8 cellular contexts compared by ENCODE assay signal in genomic region chr5:52786937-52787599, GRCh38. TPM values are rescaled to one million over a fixed set of nuclear protein-coding genes. Genes with fewer than 3 reads are reported as not detected.
DNase-seq lines count a peak whose midpoint lies in the region; ATAC-seq and TF ChIP-seq lines count a peak whose summit lies in the region.

No MANE protein-coding gene starts in this region.

- H3K27me3 ChIP-seq in CD4-positive, CD25-positive, alpha-beta regulatory T cell (ENCODE audit: control insufficient read depth, insufficient read depth, low read length), result peaks cover 47% of the 10 kb centered on the region
- no peaks in the 10 kb centered on the region for H3K27me3 ChIP-seq in thyroid gland

- DNase-seq in CD4-positive, CD25-positive, alpha-beta regulatory T cell, result peak in 2 of 3 donors; percentile 47 to 53
- DNase-seq in NCI-H748 treated with DMSO at 0.1 percent for 48 hours (lab: John Stamatoyannopoulos, UW), result peak; percentile 67
- peak; percentile 46 for DNase-seq in left kidney (ENCODE audit: low read depth, low spot score)
- peak; percentile 68 to 71 for DNase-seq in thyroid gland
- no peak for DNase-seq in NCI-H446 (lab: John Stamatoyannopoulos, UW)

- H3K27ac ChIP-seq in CD4-positive, CD25-positive, alpha-beta regulatory T cell (ENCODE audit: insufficient read depth, low read length, poor library complexity, severe bottlenecking), result no peak overlapping the region
- H3K27ac ChIP-seq in thyroid gland, result peak overlapping the region; percentile 82 to 94 (median 91)

- peak overlapping the region; percentile 77 for H3K4me3 ChIP-seq in CD4-positive, CD25-positive, alpha-beta regulatory T cell (ENCODE audit: low read depth, low read length)
- peak overlapping the region; percentile 42 to 78 (median 66) for H3K4me3 ChIP-seq in thyroid gland (replicated peaks in 1 of 3)

- intact Hi-C loops in thyroid gland (cut with DNase I), result loop anchor here (10.0 kb wide), 1 partner anchor 78 kb away; no protein-coding TSS in a partner anchor

- H3K36me3 ChIP-seq in CD4-positive, CD25-positive, alpha-beta regulatory T cell (ENCODE audit: control insufficient read depth, insufficient read depth, low read length), result no peaks in the 10 kb centered on the region
- H3K36me3 ChIP-seq in thyroid gland, result no peaks in the 10 kb centered on the region

- H3K4me1 Mint-ChIP-seq in CD4-positive, CD25-positive, alpha-beta regulatory T cell, result peaks cover 0 to 17% (median 8%) of the 10 kb centered on the region in 4 donors
- H3K4me1 Mint-ChIP-seq in brain, result peaks cover 26% of the 10 kb centered on the region

- TF ChIP-seq POLR2A in thyroid gland (IDR thresholded peaks at IDR 0.05), result no peak

- TF ChIP-seq CTCF in brain (conservative IDR thresholded peaks at IDR 0.05), result peak in 1 of 2 experiments; percentile 18
- TF ChIP-seq CTCF in thyroid gland (IDR thresholded peaks at IDR 0.05), result peak in 4 of 6 experiments; percentile 41 to 87 (median 74)

- H3K4me3 Mint-ChIP-seq in CD4-positive, CD25-positive, alpha-beta regulatory T cell, result peak overlapping the region; percentile 13 to 88 (median 78)
- H3K4me3 Mint-ChIP-seq in brain, result peak overlapping the region; percentile 84 to 94 (median 87)

- H3K9me3 Mint-ChIP-seq in CD4-positive, CD25-positive, alpha-beta regulatory T cell, result no peaks in the 10 kb centered on the region
- peaks cover 0 to 2% (median 0%) of the 10 kb centered on the region in 5 experiments for H3K9me3 Mint-ChIP-seq in brain

- no peaks in the 10 kb centered on the region for H3K9me3 ChIP-seq in CD4-positive, CD25-positive, alpha-beta regulatory T cell (ENCODE audit: control insufficient read depth in 2 of 2, low read length in 2 of 2)
- no peaks in the 10 kb centered on the region for H3K9me3 ChIP-seq in thyroid gland

- 2 to 4% methylated on average over 11 of the region's 11 CpGs for WGBS in thyroid gland, 2 donors

- no peak overlapping the region for H3K27ac Mint-ChIP-seq in CD4-positive, CD25-positive, alpha-beta regulatory T cell
- peak overlapping the region in 1 of 5 experiments; percentile 59 for H3K27ac Mint-ChIP-seq in brain

- peak; percentile 69 to 74 for ATAC-seq in CD4-positive, CD25-positive, alpha-beta regulatory T cell (ENCODE audit: low read depth in 2 of 2)
- peak; percentile 33 for ATAC-seq in GM21367 (IDR thresholded peaks at IDR 0.05; ENCODE audit: unreplicated experiment)
- ATAC-seq in GM19328 (IDR thresholded peaks at IDR 0.05; ENCODE audit: unreplicated experiment), result no peak

- H3K27me3 Mint-ChIP-seq in CD4-positive, CD25-positive, alpha-beta regulatory T cell, result peaks cover 56% of the 10 kb centered on the region
- H3K27me3 Mint-ChIP-seq in brain, result peaks cover 53% of the 10 kb centered on the region

- H3K4me1 ChIP-seq in CD4-positive, CD25-positive, alpha-beta regulatory T cell (ENCODE audit: control insufficient read depth, insufficient read depth, low read length, poor library complexity, severe bottlenecking), result peaks cover 19% of the 10 kb centered on the region
- peaks cover 3 to 8% of the 10 kb centered on the region in 2 donors for H3K4me1 ChIP-seq in thyroid gland

- H3K36me3 Mint-ChIP-seq in CD4-positive, CD25-positive, alpha-beta regulatory T cell, result no peaks in the 10 kb centered on the region
- no peaks in the 10 kb centered on the region for H3K36me3 Mint-ChIP-seq in brain

RNA-seq across cellular contexts. Expression of gene ITGA1, which starts 0.6 kb away (rescaled TPM):
- total RNA-seq in CD4-positive, CD25-positive, alpha-beta regulatory T cell, result 0.37 TPM
- polyA plus RNA-seq in CD4-positive, CD25-positive, alpha-beta regulatory T cell, result not detected
- 3.5 TPM for polyA plus RNA-seq in brain (ENCODE audit: insufficient read depth, low read depth, low replicate concordance)
- total RNA-seq in thyroid gland, result 10 to 100 TPM; 38.7 to 85.9 (median 52.6) TPM

RNA-seq across cellular contexts. Expression of gene PELO, which starts 0.6 kb away (rescaled TPM):
- total RNA-seq in CD4-positive, CD25-positive, alpha-beta regulatory T cell, result 3.9 TPM
- polyA plus RNA-seq in CD4-positive, CD25-positive, alpha-beta regulatory T cell, result 1 to 10 TPM; 3.8 to 6.1 (median 4.7) TPM
- 4.8 TPM for polyA plus RNA-seq in brain (ENCODE audit: insufficient read depth, low read depth, low replicate concordance)
- total RNA-seq in thyroid gland, result 10 to 100 TPM; 20.0 to 37.0 (median 23.3) TPM

Comparison
In these comparisons a context has a peak if more than half of its experiments do, and no peak if none do; other contexts are left out.
1. DNase-seq: peak in CD4-positive, CD25-positive, alpha-beta regulatory T cell (2 of 3), NCI-H748 treated with DMSO at 0.1 percent for 48 hours (single experiment), left kidney (single experiment) and thyroid gland (2 of 2); none in NCI-H446 (0 of 2).
2. RNA of gene ITGA1, which starts 0.6 kb away (total RNA-seq): 38.7 to 85.9 TPM in thyroid gland; 0.37 TPM in CD4-positive, CD25-positive, alpha-beta regulatory T cell (single experiment); every median in the first group is over 10 times any median in the second.